23 cellular contexts compared by ENCODE assay signal in genomic region chr10:127310932-127311331, GRCh38.
"Had no signal": no experiment of that assay in that cellular context is flagged by ENCODE, and none has a peak within 500 bp of the region (broad histone marks: within the 10 kb centered on the region; RNA-seq: fewer than 3 reads in every experiment).

No MANE protein-coding gene starts in this region.

- DNase-seq: Kasumi-1, MM.1S, NCI-H1092 treated with DMSO at 0.1 percent for 48 hours, NCI-H1436, NCI-H187, NCI-H2029, NCI-H2081 treated with DMSO at 0.1 percent for 48 hours, NCI-H2171, NCI-H226, NCI-H446, NCI-H510A, NCI-H524 treated with DMSO at 0.1 percent for 48 hours, NCI-H69, NCI-H774, PC-3, SHP77, SK-N-SH had no signal

- ATAC-seq: K562, Panc1, PC-3 had no signal

- H3K4me3 Mint-ChIP-seq: IgD-negative memory B cell had no signal

- H3K4me3 ChIP-seq: K562 had no signal

- H3K9me2 ChIP-seq: SK-N-SH had no signal

- H3K27ac Mint-ChIP-seq: IgD-negative memory B cell had no signal

- H3K27ac ChIP-seq: HL-60, KMS-11, RWPE1 had no signal

- H3K4me2 ChIP-seq: KMS-11, SK-N-SH had no signal

- H3K36me3 Mint-ChIP-seq: IgD-negative memory B cell had no signal

- H3K27me3 Mint-ChIP-seq: IgD-negative memory B cell had no signal

- H3K9me3 ChIP-seq: SK-N-SH had no signal
